In the genomic region with DNA sequence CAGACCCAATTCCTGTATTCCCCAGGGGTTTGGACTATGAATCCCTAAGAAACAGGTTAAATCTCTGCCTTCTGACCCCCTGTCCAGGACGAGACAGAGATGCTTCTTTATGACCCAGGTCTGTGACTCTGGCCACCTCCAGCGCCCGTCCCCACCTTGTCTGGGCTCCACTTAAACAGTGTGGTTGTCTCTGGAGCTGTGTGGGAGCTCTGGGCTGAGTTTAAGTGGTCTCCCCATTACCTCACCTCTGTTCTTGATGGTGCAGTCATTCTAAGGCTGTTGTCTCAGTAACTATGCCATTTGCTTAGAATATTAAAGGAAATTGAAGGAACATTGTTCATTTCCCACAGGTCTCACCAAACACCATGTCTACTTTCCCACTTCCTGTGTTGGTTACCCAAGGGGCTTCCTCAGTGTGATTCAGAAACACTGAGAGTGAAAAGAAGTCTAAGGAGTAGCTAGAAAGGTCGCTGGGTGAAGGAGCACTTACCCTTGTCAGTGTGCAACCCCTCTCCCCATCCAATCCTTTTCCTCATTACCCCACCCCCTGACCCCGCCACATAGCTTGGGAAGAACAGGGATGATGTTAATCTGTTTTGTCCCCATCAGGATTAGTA, we compare ENCODE assay signal across 22 cellular contexts.
DNase-seq lines count a peak whose midpoint lies in the region; ATAC-seq and TF ChIP-seq lines count a peak whose summit lies in the region.
"Had no signal": no experiment of that assay in that cellular context is flagged by ENCODE, and none has a peak within 500 bp of the region (broad histone marks: within the 10 kb centered on the region; RNA-seq: fewer than 3 reads in every experiment).

No MANE protein-coding gene starts in this region.

- peak overlapping the region; percentile 14 for H3K27ac Mint-ChIP-seq in activated naive CD8-positive, alpha-beta T cell treated with anti-CD3 and anti-CD28 coated beads, Interleukin-2, amount 10 ng/mL, durations not matched to agents 7 days and 5 days

- no peak for TF ChIP-seq CTCF in gastrocnemius medialis (IDR thresholded peaks at IDR 0.05 in 4 of 5, conservative IDR thresholded peaks at IDR 0.05 in 1 of 5)

- no peak for DNase-seq in activated T-cell treated with anti-CD3 and anti-CD28 coated beads, Interleukin-2, amount 50 U/mL, for 4 hours
- DNase-seq in activated T-cell treated with anti-CD3 and anti-CD28 coated beads for 4 hours (no peak), ELR (ENCODE audit: low read depth) (peak; percentile 19), gastrocnemius medialis (no peak), H4 (ENCODE audit: low spot score) (no peak), NCI-H1417 treated with DMSO at 0.1 percent for 48 hours (lab: John Stamatoyannopoulos, UW) (no peak)
- no peak for DNase-seq in activated naive CD8-positive, alpha-beta T cell treated with anti-CD3 and anti-CD28 coated beads, Interleukin-2, amount 10 ng/mL, durations not matched to agents 7 days and 5 days
- peak; percentile 8 for DNase-seq in stimulated activated naive CD8-positive, alpha-beta T cell treated with anti-CD3 and anti-CD28 coated beads, Interleukin-15, Interleukin-2, amounts not matched to agents 100 U/mL and 50 U/mL, for 24 hours
- DNase-seq: activated CD4-positive, alpha-beta T cell treated with anti-CD3 and anti-CD28 coated beads, Interleukin-2, amount 50 U/mL, for 1 hour; activated CD8-positive, alpha-beta memory T cell treated with anti-CD3 and anti-CD28 coated beads, Interleukin-2, amount 50 U/mL, for 48 hours; anterior cingulate cortex; DMS79 treated with DMSO at 0.1 percent for 48 hours; effector CD4-positive, alpha-beta T cell; glutamatergic neuron; left lung; mesenchymal stem cell; NCI-H446 treated with DMSO at 0.1 percent for 48 hours; sigmoid colon had no signal

- H3K36me3 Mint-ChIP-seq in activated T-cell treated with anti-CD3 and anti-CD28 coated beads, Interleukin-2, amount 50 U/mL, for 4 hours (ENCODE audit: insufficient read depth): peaks cover 5% of the 10 kb centered on the region
- peaks cover 2% of the 10 kb centered on the region for H3K36me3 Mint-ChIP-seq in activated naive CD8-positive, alpha-beta T cell treated with anti-CD3 and anti-CD28 coated beads, Interleukin-2, amount 10 ng/mL, durations not matched to agents 7 days and 5 days

- TF ChIP-seq POLR2A in gastrocnemius medialis (IDR thresholded peaks at IDR 0.05): no peak

- no peaks in the 10 kb centered on the region for H3K9me3 Mint-ChIP-seq in activated T-cell treated with anti-CD3 and anti-CD28 coated beads, Interleukin-2, amount 50 U/mL, for 4 hours
- H3K9me3 Mint-ChIP-seq in activated naive CD8-positive, alpha-beta T cell treated with anti-CD3 and anti-CD28 coated beads, Interleukin-2, amount 10 ng/mL, durations not matched to agents 7 days and 5 days: no peaks in the 10 kb centered on the region

- no peaks in the 10 kb centered on the region for H3K36me3 ChIP-seq in gastrocnemius medialis
- H3K36me3 ChIP-seq: left lung, prostate gland, sigmoid colon had no signal

- in situ Hi-C loops in gastrocnemius medialis (cut with MboI; ENCODE audit: low sequenced_read_pairs in 4 of 4): no loop called here

- no peaks in the 10 kb centered on the region for H3K9me3 ChIP-seq in gastrocnemius medialis
- H3K9me3 ChIP-seq: left lung, prostate gland, sigmoid colon, tibial nerve had no signal

- H3K27me3 Mint-ChIP-seq in activated T-cell treated with anti-CD3 and anti-CD28 coated beads, Interleukin-2, amount 50 U/mL, for 4 hours (ENCODE audit: low read depth): no peaks in the 10 kb centered on the region
- no peaks in the 10 kb centered on the region for H3K27me3 Mint-ChIP-seq in activated naive CD8-positive, alpha-beta T cell treated with anti-CD3 and anti-CD28 coated beads, Interleukin-2, amount 10 ng/mL, durations not matched to agents 7 days and 5 days

- no peaks in the 10 kb centered on the region for H3K4me1 ChIP-seq in gastrocnemius medialis
- H3K4me1 ChIP-seq: left lung, prostate gland, sigmoid colon, tibial nerve had no signal

- intact Hi-C loops in gastrocnemius medialis (cut with DNase I; ENCODE audit: low total_unique reads): no loop called here

- no peak overlapping the region for H3K4me3 Mint-ChIP-seq in activated T-cell treated with anti-CD3 and anti-CD28 coated beads, Interleukin-2, amount 50 U/mL, for 4 hours
- H3K4me3 Mint-ChIP-seq in activated naive CD8-positive, alpha-beta T cell treated with anti-CD3 and anti-CD28 coated beads, Interleukin-2, amount 10 ng/mL, durations not matched to agents 7 days and 5 days: peak overlapping the region; percentile 59

- H3K27ac ChIP-seq in gastrocnemius medialis: no peak overlapping the region
- H3K27ac ChIP-seq: KMS-11, left lung, prostate gland, RWPE1, sigmoid colon, tibial nerve had no signal

- H3K4me3 ChIP-seq in gastrocnemius medialis: no peak overlapping the region
- H3K4me3 ChIP-seq: left lung, prostate gland, sigmoid colon, tibial nerve had no signal

- ATAC-seq in activated T-cell treated with anti-CD3 and anti-CD28 coated beads, Interleukin-2, amount 50 U/mL, for 4 hours: peak; percentile 18 to 35
- peak; percentile 65 for ATAC-seq in activated naive CD8-positive, alpha-beta T cell treated with anti-CD3 and anti-CD28 coated beads, Interleukin-2, amount 10 ng/mL, durations not matched to agents 7 days and 5 days (ENCODE audit: low read depth)
- peak; percentile 57 for ATAC-seq in stimulated activated naive CD8-positive, alpha-beta T cell treated with anti-CD3 and anti-CD28 coated beads, Interleukin-15, Interleukin-2, amounts not matched to agents 100 U/mL and 50 U/mL, for 24 hours
- no peak for ATAC-seq in gastrocnemius medialis
- ATAC-seq: left lung had no signal

- H3K27me3 ChIP-seq in gastrocnemius medialis: no peaks in the 10 kb centered on the region
- H3K27me3 ChIP-seq: left lung, sigmoid colon, tibial nerve had no signal

- peaks cover 19% of the 10 kb centered on the region for H3K4me1 Mint-ChIP-seq in activated T-cell treated with anti-CD3 and anti-CD28 coated beads, Interleukin-2, amount 50 U/mL, for 4 hours (ENCODE audit: low read depth)
- peaks cover 32% of the 10 kb centered on the region for H3K4me1 Mint-ChIP-seq in activated naive CD8-positive, alpha-beta T cell treated with anti-CD3 and anti-CD28 coated beads, Interleukin-2, amount 10 ng/mL, durations not matched to agents 7 days and 5 days

- POLR2A ChIA-PET in activated naive CD8-positive, alpha-beta T cell treated with anti-CD3 and anti-CD28 coated beads, Interleukin-2, amount 10 ng/mL, durations not matched to agents 7 days and 5 days (lab: Charles Lee): interaction anchor here (0.6 kb wide), 1 partner anchor 118 kb away, joined by 3 read pairs; no protein-coding TSS in a partner anchor

Comparison
In these comparisons a context has a peak if more than half of its experiments do, and no peak if none do; other contexts are left out.
1. ATAC-seq: peak in activated T-cell treated with anti-CD3 and anti-CD28 coated beads, Interleukin-2, amount 50 U/mL, for 4 hours (2 of 2), activated naive CD8-positive, alpha-beta T cell treated with anti-CD3 and anti-CD28 coated beads, Interleukin-2, amount 10 ng/mL, durations not matched to agents 7 days and 5 days (single experiment) and stimulated activated naive CD8-positive, alpha-beta T cell treated with anti-CD3 and anti-CD28 coated beads, Interleukin-15, Interleukin-2, amounts not matched to agents 100 U/mL and 50 U/mL, for 24 hours (single experiment); none in gastrocnemius medialis (0 of 2).
2. DNase-seq: peak in ELR (single experiment) and stimulated activated naive CD8-positive, alpha-beta T cell treated with anti-CD3 and anti-CD28 coated beads, Interleukin-15, Interleukin-2, amounts not matched to agents 100 U/mL and 50 U/mL, for 24 hours (single experiment); none in activated T-cell treated with anti-CD3 and anti-CD28 coated beads, Interleukin-2, amount 50 U/mL, for 4 hours (single experiment), activated T-cell treated with anti-CD3 and anti-CD28 coated beads for 4 hours (single experiment), activated naive CD8-positive, alpha-beta T cell treated with anti-CD3 and anti-CD28 coated beads, Interleukin-2, amount 10 ng/mL, durations not matched to agents 7 days and 5 days (single experiment), gastrocnemius medialis (0 of 2), H4 (single experiment) and NCI-H1417 treated with DMSO at 0.1 percent for 48 hours (single experiment).